In genomic region chr19:37691881-37692504, GRCh38 we compare ENCODE assay signal across 8 cellular contexts. TPM values are rescaled to one million over a fixed set of nuclear protein-coding genes. Genes with fewer than 3 reads are reported as not detected.
DNase-seq lines count a peak whose midpoint lies in the region; ATAC-seq, FAIRE-seq and TF ChIP-seq lines count a peak whose summit lies in the region.

No MANE protein-coding gene starts in this region.

- peak; percentile 96 for ATAC-seq in activated CD4-positive, alpha-beta T cell treated with anti-CD3 and anti-CD28 coated beads for 36 hours

- H4K20me1 ChIP-seq in Karpas-422 (ENCODE audit: insufficient read depth, low read depth, low read length) (no peaks in the 10 kb centered on the region), keratinocyte (ENCODE audit: control insufficient read depth, extremely low read depth, insufficient read depth, low read length) (no peaks in the 10 kb centered on the region)

- peak overlapping the region; percentile 60 for H3K27ac ChIP-seq in CD8-positive, alpha-beta memory T cell (ENCODE audit: low read depth, low read length)
- H3K27ac ChIP-seq in Karpas-422 (ENCODE audit: low read length) (peak overlapping the region; percentile 35), keratinocyte (ENCODE audit: control insufficient read depth, insufficient read depth, low read length) (no peak overlapping the region)

- peak overlapping the region; percentile 98 for H2AFZ ChIP-seq in Karpas-422 (ENCODE audit: low read length)
- peak overlapping the region; percentile 83 for H2AFZ ChIP-seq in keratinocyte (ENCODE audit: control insufficient read depth, low read length)

- peak overlapping the region; percentile 86 to 94 (median 92) for H3K4me3 Mint-ChIP-seq in CD8-positive, alpha-beta memory T cell
- peak overlapping the region; percentile 92 for H3K4me3 Mint-ChIP-seq in activated CD4-positive, alpha-beta T cell treated with anti-CD3 and anti-CD28 coated beads for 36 hours

- DNase-seq in CD8-positive, alpha-beta memory T cell = peak; percentile 47 to 86 (median 74)
- DNase-seq in Karpas-422 (peak; percentile 95), cerebellum (ENCODE audit: low spot score) (peak; percentile 92), keratinocyte (ENCODE audit: low read depth, low spot score) (no peak), smooth muscle cell of the brain vasculature (ENCODE audit: low read depth, low spot score) (peak; percentile 55), A172 (ENCODE audit: low spot score) (no peak), SIG-M5 treated with dmso at 0.1 percent for 504 hours (lab: John Stamatoyannopoulos, UW; ENCODE audit: unreplicated experiment) (no peak)
- DNase-seq in activated CD4-positive, alpha-beta T cell treated with anti-CD3 and anti-CD28 coated beads for 36 hours = peak; percentile 93

- peak overlapping the region; percentile 87 for H3K4me3 ChIP-seq in CD8-positive, alpha-beta memory T cell (ENCODE audit: low read length)
- H3K4me3 ChIP-seq in Karpas-422 (ENCODE audit: low read length) = peak overlapping the region; percentile 85
- peak overlapping the region; percentile 29 to 69 (median 64) for H3K4me3 ChIP-seq in keratinocyte (ENCODE audit: control insufficient read depth in 2 of 3, extremely low read depth in 1 of 3, insufficient read depth in 2 of 3, low read depth in 1 of 3, low read length in 3 of 3)

- H3K36me3 Mint-ChIP-seq in CD8-positive, alpha-beta memory T cell = peaks cover 3 to 34% (median 13%) of the 10 kb centered on the region in 3 donors
- H3K36me3 Mint-ChIP-seq in activated CD4-positive, alpha-beta T cell treated with anti-CD3 and anti-CD28 coated beads for 36 hours (ENCODE audit: low read depth) = peaks cover 22% of the 10 kb centered on the region

- H3K4me1 ChIP-seq in CD8-positive, alpha-beta memory T cell (ENCODE audit: insufficient read depth, low read length) = no peaks in the 10 kb centered on the region
- H3K4me1 ChIP-seq in Karpas-422 (ENCODE audit: low read length) (peaks cover 14% of the 10 kb centered on the region; the same call in 1 of the 2 replicates), keratinocyte (ENCODE audit: control insufficient read depth, extremely low read depth, insufficient read depth, low read length) (no peaks in the 10 kb centered on the region)

- H3K4me1 Mint-ChIP-seq in CD8-positive, alpha-beta memory T cell = peaks cover 11 to 12% (median 11%) of the 10 kb centered on the region in 3 donors
- peaks cover 9% of the 10 kb centered on the region for H3K4me1 Mint-ChIP-seq in activated CD4-positive, alpha-beta T cell treated with anti-CD3 and anti-CD28 coated beads for 36 hours

- POLR2A ChIA-PET in CD8-positive, alpha-beta memory T cell (lab: Charles Lee) = interaction anchor here (1.1 to 1.8 kb wide), 4 partner anchors 37 to 223 kb away, joined by 4 to 10 read pairs (median 6); partner anchors contain the start of genes ZFP30, ZNF540, ZNF570 and ZNF571
- POLR2A ChIA-PET in activated CD4-positive, alpha-beta T cell treated with anti-CD3 and anti-CD28 coated beads for 36 hours (lab: Charles Lee) = interaction anchor here (0.8 kb wide), 1 partner anchor 322 kb away, joined by 3 read pairs; the partner anchor contains the start of gene ZNF527

- peak in 1 of 3 experiments; percentile 9 for TF ChIP-seq CTCF in keratinocyte (optimal IDR thresholded peaks at IDR 0.05 in 1 of 3, IDR thresholded peaks at IDR 0.05 in 1 of 3, conservative IDR thresholded peaks at IDR 0.05 in 1 of 3; ENCODE audit: extremely low read depth in 1 of 3, insufficient read depth in 2 of 3, low read length in 3 of 3)

- peak overlapping the region; percentile 72 to 95 (median 90) for H3K27ac Mint-ChIP-seq in CD8-positive, alpha-beta memory T cell
- H3K27ac Mint-ChIP-seq in activated CD4-positive, alpha-beta T cell treated with anti-CD3 and anti-CD28 coated beads for 36 hours = peak overlapping the region; percentile 95

- H3K79me2 ChIP-seq in Karpas-422 (ENCODE audit: low read length) = peaks cover 4% of the 10 kb centered on the region; the same call in 1 of the 2 replicates
- H3K79me2 ChIP-seq in keratinocyte (ENCODE audit: control insufficient read depth, insufficient read depth, low read length) = no peaks in the 10 kb centered on the region

- H3K36me3 ChIP-seq in CD8-positive, alpha-beta memory T cell (ENCODE audit: insufficient read depth, low read length) = no peaks in the 10 kb centered on the region
- H3K36me3 ChIP-seq in Karpas-422 (ENCODE audit: insufficient read depth, low read length) = peaks cover 7% of the 10 kb centered on the region
- peaks cover 0 to 4% of the 10 kb centered on the region in 2 experiments for H3K36me3 ChIP-seq in keratinocyte (ENCODE audit: control insufficient read depth in 2 of 2, extremely low read depth in 1 of 2, insufficient read depth in 2 of 2, low read length in 2 of 2)

- dilution Hi-C loops in keratinocyte (cut with MboI; ENCODE audit: extremely low pct_ligation_motif_present, low sequenced_read_pairs) = no loop called here

- intact Hi-C loops in activated CD4-positive, alpha-beta T cell treated with anti-CD3 and anti-CD28 coated beads for 36 hours (cut with DNase I, micrococcal nuclease) = loop anchor here in 1 of 2 experiments (1.0 to 5.0 kb wide), 7 partner anchors 27 to 720 kb away; partner anchors contain the start of genes ZFP30, ZNF527, ZNF540 and ZNF570

- H3K4me2 ChIP-seq in Karpas-422 (ENCODE audit: low read depth, low read length, poor library complexity, severe bottlenecking) (peak overlapping the region; percentile 93), keratinocyte (ENCODE audit: control insufficient read depth, extremely low read depth, insufficient read depth, low read depth, low read length) (peak overlapping the region; percentile 85)

- H3K9me2 ChIP-seq in Karpas-422 (replicated peaks; ENCODE audit: insufficient read depth, low read length) = no peaks in the 10 kb centered on the region

- H3K9me3 Mint-ChIP-seq in CD8-positive, alpha-beta memory T cell = peaks cover 3 to 41% (median 18%) of the 10 kb centered on the region in 5 donors
- H3K9me3 Mint-ChIP-seq in activated CD4-positive, alpha-beta T cell treated with anti-CD3 and anti-CD28 coated beads for 36 hours (ENCODE audit: low read depth) = peaks cover 15% of the 10 kb centered on the region

- CTCF ChIA-PET in CD8-positive, alpha-beta memory T cell (lab: Charles Lee) = interaction anchor here (1.4 kb wide), 1 partner anchor 27 kb away, joined by 5 read pairs; the partner anchor contains the start of gene ZNF607
- CTCF ChIA-PET in activated CD4-positive, alpha-beta T cell treated with anti-CD3 and anti-CD28 coated beads for 36 hours (lab: Charles Lee) = no interaction called here

- no peaks in the 10 kb centered on the region for H3K9me1 ChIP-seq in keratinocyte (ENCODE audit: control insufficient read depth, extremely low read depth, insufficient read depth, low read length)

- H3K27me3 Mint-ChIP-seq in CD8-positive, alpha-beta memory T cell = no peaks in the 10 kb centered on the region
- H3K27me3 Mint-ChIP-seq in activated CD4-positive, alpha-beta T cell treated with anti-CD3 and anti-CD28 coated beads for 36 hours = no peaks in the 10 kb centered on the region

- no peak for FAIRE-seq in keratinocyte (lab: Jason Lieb, UNC)

- H3K9ac ChIP-seq in Karpas-422 (ENCODE audit: low read length) = peak overlapping the region; percentile 85
- peak overlapping the region; percentile 35 for H3K9ac ChIP-seq in keratinocyte (ENCODE audit: control insufficient read depth, extremely low read depth, insufficient read depth, low read length)

- peaks cover 2% of the 10 kb centered on the region for H3K9me3 ChIP-seq in CD8-positive, alpha-beta memory T cell (ENCODE audit: low read length)
- H3K9me3 ChIP-seq in Karpas-422 (ENCODE audit: low read length) = no peaks in the 10 kb centered on the region; the same call in 1 of the 2 replicates
- H3K9me3 ChIP-seq in keratinocyte (ENCODE audit: control insufficient read depth, low read depth, low read length) = peaks cover 6% of the 10 kb centered on the region

- H3K27me3 ChIP-seq in CD8-positive, alpha-beta memory T cell (ENCODE audit: insufficient read depth, low read length, poor library complexity, severe bottlenecking) = no peaks in the 10 kb centered on the region
- H3K27me3 ChIP-seq in Karpas-422 (ENCODE audit: low read length) (no peaks in the 10 kb centered on the region), keratinocyte (ENCODE audit: control insufficient read depth, extremely low read depth, insufficient read depth, low read length) (no peaks in the 10 kb centered on the region)

RNA-seq across cellular contexts. Expression of gene ZNF607, which starts 27.6 kb away (rescaled TPM):
- total RNA-seq in CD8-positive, alpha-beta memory T cell = 1 to 10 TPM; 7.1 to 8.8 TPM
- polyA plus RNA-seq in CD8-positive, alpha-beta memory T cell = 7.7 TPM
- total RNA-seq in Karpas-422 (2014; rRNA removed; shearing (Covaris generic); ENCODE audit: low replicate concordance) = 10.7 and 11.1 TPM in 2 replicates
- total RNA-seq in activated CD4-positive, alpha-beta T cell treated with anti-CD3 and anti-CD28 coated beads for 36 hours = 1 to 10 TPM; 4.9 to 8.3 TPM
- total RNA-seq in cerebellum = 17.6 TPM
- polyA plus RNA-seq in keratinocyte = 4.5 to 6.1 TPM (median 5.4 TPM) in 3 replicates
- 3.7 TPM for polyA plus RNA-seq in keratinocyte (2011; ENCODE audit: low read depth)
- polyA plus RNA-seq in keratinocyte (2011; cell fraction: cytosol; rRNA removed) = 1.8 and 2.7 TPM in 2 replicates
- polyA plus RNA-seq in keratinocyte (2011; cell fraction: nucleus; rRNA removed) = 11.4 and 12.3 TPM in 2 replicates
- 4.6 and 5.1 TPM in 2 replicates for polyA plus RNA-seq in keratinocyte (2012; ENCODE audit: low replicate concordance)
- 3.1 to 9.4 TPM (median 8.4 TPM) in 3 replicates for polyA minus RNA-seq in keratinocyte
- polyA minus RNA-seq in keratinocyte (2011; cell fraction: cytosol; rRNA and poly(A)+ RNA removed) = 3.8 TPM
- polyA minus RNA-seq in keratinocyte (2011; cell fraction: nucleus; rRNA and poly(A)+ RNA removed) = 7.3 and 11.4 TPM in 2 replicates
- 0.26 and 0.59 TPM in 2 replicates for total RNA-seq in A172 (2014; rRNA removed; shearing (Covaris generic))

RNA-seq across cellular contexts. Expression of gene ZFP30, which starts 36.7 kb away (rescaled TPM):
- 10 to 100 TPM; 10.1 to 11.4 TPM for total RNA-seq in CD8-positive, alpha-beta memory T cell
- polyA plus RNA-seq in CD8-positive, alpha-beta memory T cell = 2.1 TPM
- 15.4 and 17.8 TPM in 2 replicates for total RNA-seq in Karpas-422 (2014; rRNA removed; shearing (Covaris generic); ENCODE audit: low replicate concordance)
- total RNA-seq in activated CD4-positive, alpha-beta T cell treated with anti-CD3 and anti-CD28 coated beads for 36 hours = 10 to 100 TPM in 1 of 2 experiments, 1 to 10 TPM in 1; 9.4 to 11.1 TPM
- total RNA-seq in cerebellum = 51.6 TPM
- 3.0 to 4.2 TPM (median 3.4 TPM) in 3 replicates for polyA plus RNA-seq in keratinocyte
- 6.2 TPM for polyA plus RNA-seq in keratinocyte (2011; ENCODE audit: low read depth)
- polyA plus RNA-seq in keratinocyte (2011; cell fraction: cytosol; rRNA removed) = 1.9 and 2.4 TPM in 2 replicates
- 6.1 and 8.2 TPM in 2 replicates for polyA plus RNA-seq in keratinocyte (2011; cell fraction: nucleus; rRNA removed)
- polyA plus RNA-seq in keratinocyte (2012; ENCODE audit: low replicate concordance) = 3.7 and 5.3 TPM in 2 replicates
- polyA minus RNA-seq in keratinocyte = 4.1 to 9.9 TPM (median 4.2 TPM) in 3 replicates
- polyA minus RNA-seq in keratinocyte (2011; cell fraction: cytosol; rRNA and poly(A)+ RNA removed) = 2.1 TPM
- 6.6 and 11.0 TPM in 2 replicates for polyA minus RNA-seq in keratinocyte (2011; cell fraction: nucleus; rRNA and poly(A)+ RNA removed)
- 10.0 and 10.1 TPM in 2 replicates for total RNA-seq in A172 (2014; rRNA removed; shearing (Covaris generic))

Comparison
In these comparisons a context has a peak if more than half of its experiments do, and no peak if none do; other contexts are left out.
1. DNase-seq: peak in CD8-positive, alpha-beta memory T cell (5 of 5), Karpas-422 (single experiment), activated CD4-positive, alpha-beta T cell treated with anti-CD3 and anti-CD28 coated beads for 36 hours (single experiment), cerebellum (single experiment) and smooth muscle cell of the brain vasculature (single experiment); none in keratinocyte (single experiment), A172 (single experiment) and SIG-M5 treated with dmso at 0.1 percent for 504 hours (single experiment).
2. Peak in every context shown above with its lines, with median percentiles within 50 percentile points of each other: H3K4me3 ChIP-seq.